ENCODE assay signal across 13 cellular contexts in the genomic region with DNA sequence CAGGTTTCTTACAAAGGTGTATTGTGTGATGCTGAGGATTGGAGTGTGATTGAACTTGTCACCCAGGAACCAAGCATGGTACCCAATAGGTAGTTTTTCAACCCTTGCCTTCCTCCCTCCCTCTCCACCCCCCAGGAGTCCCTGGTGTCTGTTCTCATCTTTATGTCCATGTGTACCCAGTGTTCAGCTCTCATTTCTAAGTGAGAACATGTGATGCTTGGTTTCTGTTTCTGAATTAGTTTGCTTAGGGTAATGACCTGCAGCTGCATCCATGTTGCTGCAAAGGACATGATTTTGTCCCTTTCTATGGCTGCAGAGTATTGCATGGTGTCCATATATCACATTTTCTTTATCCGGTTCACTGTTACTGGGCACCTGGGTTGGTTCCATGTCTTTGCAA.
DNase-seq lines count a peak whose midpoint lies in the region; ATAC-seq and TF ChIP-seq lines count a peak whose summit lies in the region.
"Had no signal": no experiment of that assay in that cellular context is flagged by ENCODE, and none has a peak within 500 bp of the region (broad histone marks: within the 10 kb centered on the region; RNA-seq: fewer than 3 reads in every experiment).

No MANE protein-coding gene starts in this region.

- TF ChIP-seq CTCF in spleen (IDR thresholded peaks at IDR 0.05 in 8 of 11, conservative IDR thresholded peaks at IDR 0.05 in 3 of 11): no peak
- TF ChIP-seq CTCF in brain microvascular endothelial cell (IDR thresholded peaks at IDR 0.05; ENCODE audit: low read depth, low read length, missing control alignments): no peak

- intact Hi-C loops in spleen (cut with DNase I; ENCODE audit: low total_unique reads): no loop called here

- peaks cover 0 to 29% (median 6%) of the 10 kb centered on the region in 6 donors for H3K4me1 ChIP-seq in spleen
- H3K4me1 ChIP-seq: Peyer's patch had no signal

- DNase-seq in DMS53 treated with DMSO at 0.1 percent for 48 hours (lab: John Stamatoyannopoulos, UW; ENCODE audit: unreplicated experiment): peak; percentile 12
- no peak for DNase-seq in spleen
- no peak for DNase-seq in brain microvascular endothelial cell
- DNase-seq in AG08395 (ENCODE audit: low spot score): no peak
- no peak for DNase-seq in NCI-H1436 (lab: John Stamatoyannopoulos, UW)
- DNase-seq: activated naive CD4-positive, alpha-beta T cell treated with Interleukin-2 at 50 U/mL for 16 hours; cortex of kidney; mesenchymal stem cell; Peyer's patch; right cardiac atrium had no signal

- H3K27me3 ChIP-seq in spleen (replicated peaks in 1 of 7): no peaks in the 10 kb centered on the region
- no peaks in the 10 kb centered on the region for H3K27me3 ChIP-seq in brain microvascular endothelial cell (replicated peaks)
- H3K27me3 ChIP-seq: Peyer's patch had no signal

- H3K36me3 ChIP-seq in spleen (peaks cover 0 to 100% (median 52%) of the 10 kb centered on the region in 6 donors), brain microvascular endothelial cell (replicated peaks) (peaks cover 4% of the 10 kb centered on the region)

- H3K4me3 ChIP-seq in spleen (no peak overlapping the region), brain microvascular endothelial cell (ENCODE audit: low read depth, low read length) (no peak overlapping the region)
- H3K4me3 ChIP-seq: Peyer's patch had no signal

- in situ Hi-C loops in brain microvascular endothelial cell (cut with HindIII; ENCODE audit: low pct_ligation_motif_present, low sequenced_read_pairs): no loop called here

- WGBS in spleen, 5 donors: 95 to 100% (median 97%) methylated on average over 1 of the region's 1 CpG

- no peaks in the 10 kb centered on the region for H3K9me3 ChIP-seq in spleen
- H3K9me3 ChIP-seq: Peyer's patch had no signal

- ATAC-seq in GM19043 (IDR thresholded peaks at IDR 0.05; ENCODE audit: low read depth, unreplicated experiment) (peak; percentile 92), HG02763 (IDR thresholded peaks at IDR 0.05; ENCODE audit: unreplicated experiment) (peak; percentile 90), HG03521 (IDR thresholded peaks at IDR 0.05; ENCODE audit: unreplicated experiment) (peak; percentile 75)

- no peak for TF ChIP-seq POLR2A in spleen (IDR thresholded peaks at IDR 0.05)

- H3K27ac ChIP-seq in spleen: peak overlapping the region in 2 of 8 donors; percentile 50 to 62
- no peak overlapping the region for H3K27ac ChIP-seq in brain microvascular endothelial cell
- H3K27ac ChIP-seq: Peyer's patch had no signal
